Comparison of ENCODE assay signal across 8 cellular contexts in genomic region chr6:142146828-142147662, GRCh38. TPM values are rescaled to one million over a fixed set of nuclear protein-coding genes. Genes with fewer than 3 reads are reported as not detected.
DNase-seq lines count a peak whose midpoint lies in the region; ATAC-seq and TF ChIP-seq lines count a peak whose summit lies in the region.

Gene NMBR (minus strand): TSS chr6:142147122. CDS start chr6:142088658, 58,464 bp downstream.
Gene VTA1 (plus strand): TSS chr6:142147263. CDS start chr6:142147288, 25 bp downstream.

- no peaks in the 10 kb centered on the region for H3K27me3 Mint-ChIP-seq in activated T-helper 17 cell treated with anti-CD3 and anti-CD28 coated beads, Interleukin-2, amount 50 U/mL, for 72 hours
- peaks cover 9 to 16% of the 10 kb centered on the region in 2 donors for H3K27me3 Mint-ChIP-seq in natural killer cell (ENCODE audit: low read depth in 2 of 2)

- 0 to 1% methylated on average over 38 of the region's 38 CpGs for WGBS in GM23248 (ENCODE audit: low coverage in 1 of 2, low lambda C conversion rate in 2 of 2, missing lambda C conversion rate in 2 of 2), 2 experiments

- H4K20me1 ChIP-seq in GM23248 (ENCODE audit: insufficient read depth): no peaks in the 10 kb centered on the region

- in situ Hi-C loops in GM23248 (cut with MboI): no loop called here

- peak within 1 kb of the TSS; percentile 93 for H3K27ac Mint-ChIP-seq in activated T-helper 17 cell treated with anti-CD3 and anti-CD28 coated beads, Interleukin-2, amount 50 U/mL, for 72 hours
- H3K27ac Mint-ChIP-seq in natural killer cell: peak within 1 kb of the TSS; percentile 88 to 97

- no peaks in the 10 kb centered on the region for H3K9me3 Mint-ChIP-seq in activated T-helper 17 cell treated with anti-CD3 and anti-CD28 coated beads, Interleukin-2, amount 50 U/mL, for 72 hours
- no peaks in the 10 kb centered on the region for H3K9me3 Mint-ChIP-seq in natural killer cell

- no peaks in the 10 kb centered on the region for H3K27me3 ChIP-seq in GM23248 (replicated peaks; ENCODE audit: insufficient read depth)

- DNase-seq in EL (peak; percentile 99), GM23248 (peak; percentile 100), Kasumi-1 (lab: John Stamatoyannopoulos, UW) (peak; percentile 98), RKO (ENCODE audit: low spot score) (peak; percentile 99), fibroblast of mammary gland (ENCODE audit: low read depth) (peak; percentile 99), natural killer cell (peak; percentile 95)
- peak; percentile 96 for DNase-seq in stimulated activated naive CD4-positive, alpha-beta T cell treated with Interleukin-2 at 50 U/mL for 16 hours (lab: John Stamatoyannopoulos, UW)

- H3K79me2 ChIP-seq in GM23248 (ENCODE audit: insufficient read depth): peaks cover 54% of the 10 kb centered on the region

- H3K4me1 Mint-ChIP-seq in activated T-helper 17 cell treated with anti-CD3 and anti-CD28 coated beads, Interleukin-2, amount 50 U/mL, for 72 hours: peaks cover 35% of the 10 kb centered on the region
- H3K4me1 Mint-ChIP-seq in natural killer cell: peaks cover 50 to 55% of the 10 kb centered on the region in 2 donors

- H3F3A ChIP-seq in GM23248 (ENCODE audit: insufficient read depth): peaks cover 8% of the 10 kb centered on the region

- ATAC-seq in activated T-helper 17 cell treated with anti-CD3 and anti-CD28 coated beads, Interleukin-2, amount 50 U/mL, for 72 hours (replicated peaks): peak; percentile 99
- peak; percentile 94 to 99 (median 95) for ATAC-seq in natural killer cell

- intact Hi-C loops in natural killer cell (cut with micrococcal nuclease): loop anchor here (1.0 to 2.0 kb wide), 2 partner anchors 60 to 1304 kb away; partner anchors contain the start of genes ADAT2 and PEX3

- peak within 1 kb of the TSS; percentile 99 for H2AFZ ChIP-seq in GM23248

- H3K9me3 ChIP-seq in GM23248 (ENCODE audit: low read depth): no peaks in the 10 kb centered on the region

- TF ChIP-seq CTCF in fibroblast of mammary gland (conservative IDR thresholded peaks at IDR 0.05; ENCODE audit: control insufficient read depth, insufficient read depth, low read depth, low read length) (peak; percentile 97), natural killer cell (IDR thresholded peaks at IDR 0.05) (peak; percentile 92)

- H3K4me3 ChIP-seq in GM23248: peak within 1 kb of the TSS; percentile 100
- H3K4me3 ChIP-seq in fibroblast of mammary gland (ENCODE audit: control insufficient read depth, low read depth, low read length): peak within 1 kb of the TSS; percentile 82

- peaks cover 45% of the 10 kb centered on the region for H3K36me3 Mint-ChIP-seq in activated T-helper 17 cell treated with anti-CD3 and anti-CD28 coated beads, Interleukin-2, amount 50 U/mL, for 72 hours (ENCODE audit: low read depth)
- H3K36me3 Mint-ChIP-seq in natural killer cell: no peaks in the 10 kb centered on the region

- peak within 1 kb of the TSS; percentile 98 for H3K4me2 ChIP-seq in GM23248 (ENCODE audit: unreplicated experiment)

- peak within 1 kb of the TSS; percentile 26; the same call in 1 of the 2 replicates for H3K27ac ChIP-seq in GM23248

- H3K9me2 ChIP-seq in GM23248 (ENCODE audit: insufficient read depth): no peaks in the 10 kb centered on the region

- H3K9ac ChIP-seq in GM23248: peak within 1 kb of the TSS; percentile 91

- H3K4me3 Mint-ChIP-seq in activated T-helper 17 cell treated with anti-CD3 and anti-CD28 coated beads, Interleukin-2, amount 50 U/mL, for 72 hours: peak within 1 kb of the TSS; percentile 92
- H3K4me3 Mint-ChIP-seq in natural killer cell: peak within 1 kb of the TSS; percentile 91

- peaks cover 28% of the 10 kb centered on the region for H3K4me1 ChIP-seq in GM23248 (ENCODE audit: insufficient read depth)

- no peaks in the 10 kb centered on the region for H3K36me3 ChIP-seq in GM23248 (ENCODE audit: low read depth)

RNA-seq across cellular contexts. Expression of gene NMBR, which starts in this region (rescaled TPM):
- not detected in 2 replicates for total RNA-seq in GM23248 (2014; rRNA removed; shearing (Covaris generic))
- polyA plus RNA-seq in GM23248 (2016; fragmentation: Nextera tagmentation; extraction: Ambion mirVana): not detected in 2 replicates
- not detected for total RNA-seq in activated T-helper 17 cell treated with anti-CD3 and anti-CD28 coated beads, Interleukin-2, amount 50 U/mL, for 72 hours
- total RNA-seq in natural killer cell: not detected

RNA-seq across cellular contexts. Expression of gene VTA1, which starts in this region (rescaled TPM):
- 93.8 and 108 TPM in 2 replicates for total RNA-seq in GM23248 (2014; rRNA removed; shearing (Covaris generic))
- 121 and 130 TPM in 2 replicates for polyA plus RNA-seq in GM23248 (2016; fragmentation: Nextera tagmentation; extraction: Ambion mirVana)
- 10 to 100 TPM; 40.6 to 49.0 TPM for total RNA-seq in activated T-helper 17 cell treated with anti-CD3 and anti-CD28 coated beads, Interleukin-2, amount 50 U/mL, for 72 hours
- 10 to 100 TPM; 20.5 to 33.3 (median 21.3) TPM for total RNA-seq in natural killer cell

Comparison
In these comparisons a context has a peak if more than half of its experiments do, and no peak if none do; other contexts are left out.
1. Peak in every context shown above with its lines: DNase-seq, ATAC-seq, H3K4me3 ChIP-seq and H3K27ac ChIP-seq.